ENCODE assay signal across 11 cellular contexts in the genomic region with DNA sequence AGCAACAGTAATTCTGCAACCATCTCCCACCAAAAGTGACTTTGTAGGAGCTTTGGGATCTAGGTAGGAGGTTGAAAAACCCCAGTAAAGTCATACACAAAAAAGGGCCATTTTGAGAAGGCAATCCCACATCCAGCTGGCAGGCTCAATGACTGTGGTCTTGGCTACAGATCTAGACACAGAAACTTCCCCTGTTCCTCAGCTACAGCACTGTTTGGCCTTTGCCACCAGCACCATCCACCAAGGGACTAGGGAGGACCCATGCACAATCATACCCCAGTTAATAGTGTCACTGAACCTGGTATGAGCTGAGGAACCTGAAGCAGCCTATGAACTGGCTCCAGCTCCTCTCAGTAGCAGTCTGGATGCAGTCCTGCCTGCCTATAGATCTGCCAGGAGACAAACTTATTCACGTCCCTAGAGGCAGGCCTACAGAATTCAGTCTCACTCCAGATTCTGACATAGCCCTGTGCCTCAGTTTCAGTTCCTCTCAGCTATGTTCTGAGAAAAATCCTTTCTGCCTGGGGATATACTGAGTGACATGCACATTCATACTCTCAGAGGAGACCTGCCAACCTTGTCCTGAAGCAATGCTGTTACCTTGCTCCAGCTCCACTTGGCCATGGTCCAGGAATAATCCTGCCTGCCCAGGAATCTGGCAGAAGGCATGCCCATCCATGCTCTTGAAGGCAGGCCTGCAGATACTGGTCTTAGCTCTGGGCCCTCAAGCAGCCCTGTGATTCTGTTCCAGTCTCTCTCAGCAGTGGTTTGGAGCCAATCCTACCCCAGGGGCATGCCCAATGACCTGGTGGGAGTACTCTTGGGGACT.
DNase-seq lines count a peak whose midpoint lies in the region; ATAC-seq and TF ChIP-seq lines count a peak whose summit lies in the region.
"Had no signal": no experiment of that assay in that cellular context is flagged by ENCODE, and none has a peak within 500 bp of the region (broad histone marks: within the 10 kb centered on the region; RNA-seq: fewer than 3 reads in every experiment).

No MANE protein-coding gene starts in this region.

- H3K27me3 Mint-ChIP-seq in H9 (ENCODE audit: low read depth): no peaks in the 10 kb centered on the region

- no peak overlapping the region for H4K8ac ChIP-seq in H9 (replicated peaks; ENCODE audit: insufficient read length, low read depth, low read length)

- H3K9me2 ChIP-seq in SU-DHL-6 (replicated peaks; ENCODE audit: insufficient read depth, low read length): no peaks in the 10 kb centered on the region

- H4K91ac ChIP-seq in H9 (ENCODE audit: insufficient read length, low read depth, low read length): no peak overlapping the region

- no peak overlapping the region for H2BK12ac ChIP-seq in H9 (ENCODE audit: insufficient read length, low read depth, low read length)

- H2BK20ac ChIP-seq in H9 (ENCODE audit: low read depth, low read length, poor library complexity, severe bottlenecking): no peak overlapping the region

- H3K27ac Mint-ChIP-seq in H9: peak overlapping the region in 1 of 3 experiments; percentile 6; a peak in 1 of 7 replicates

- no peak overlapping the region for H3K4ac ChIP-seq in H9 (ENCODE audit: low read depth, low read length)

- H3K36me3 ChIP-seq in SU-DHL-6 (ENCODE audit: low read length): no peaks in the 10 kb centered on the region
- H3K36me3 ChIP-seq: BLaER1, spleen had no signal

- H3K4me1 Mint-ChIP-seq in H9: no peaks in the 10 kb centered on the region

- peaks cover 2 to 6% of the 10 kb centered on the region in 2 experiments; a peak in 2 of 5 replicates for H3K9me3 Mint-ChIP-seq in H9

- H3K23me2 ChIP-seq in H9 (ENCODE audit: insufficient read length, low read depth, low read length, poor library complexity, severe bottlenecking): no peaks in the 10 kb centered on the region

- no peak overlapping the region for H3K4me2 ChIP-seq in SU-DHL-6 (ENCODE audit: low read depth, low read length, poor library complexity, severe bottlenecking)
- H3K4me2 ChIP-seq in H9 (ENCODE audit: insufficient read depth, insufficient read length, low read length): no peak overlapping the region
- H3K4me2 ChIP-seq: BLaER1 had no signal

- no peaks in the 10 kb centered on the region for H4K20me1 ChIP-seq in SU-DHL-6 (ENCODE audit: low read depth, low read length)
- H4K20me1 ChIP-seq in H9 (ENCODE audit: control insufficient read depth, insufficient read depth, insufficient read length): no peaks in the 10 kb centered on the region
- H4K20me1 ChIP-seq: BLaER1 had no signal

- no peak overlapping the region for H3K23ac ChIP-seq in H9 (ENCODE audit: insufficient read length, low read depth, low read length)

- no peak for DNase-seq in left lobe of liver (ENCODE audit: low spot score)
- no peak for DNase-seq in NCI-H2171 (lab: John Stamatoyannopoulos, UW)
- DNase-seq in H9: no peak
- DNase-seq in HCEC 1CT: no peak
- DNase-seq: activated CD8-positive, alpha-beta memory T cell treated with anti-CD3 and anti-CD28 coated beads, Interleukin-2, amount 50 U/mL, for 4 hours; spleen had no signal

- H3K4me3 Mint-ChIP-seq in H9: no peak overlapping the region

- H3K4me3 ChIP-seq in SU-DHL-6 (ENCODE audit: insufficient read depth, low read length, poor library complexity, severe bottlenecking): no peak overlapping the region
- H3K4me3 ChIP-seq: BLaER1, spleen had no signal

- H3K14ac ChIP-seq in H9 (ENCODE audit: insufficient read depth, low read length): no peak overlapping the region

- H3K56ac ChIP-seq in H9 (ENCODE audit: insufficient read length, low read depth, low read length): no peak overlapping the region

- no peak overlapping the region for H2BK5ac ChIP-seq in H9 (ENCODE audit: insufficient read length, low read length)

- peak overlapping the region; percentile 66 for H2AFZ ChIP-seq in SU-DHL-6 (ENCODE audit: low read depth, low read length, severe bottlenecking)
- no peak overlapping the region for H2AFZ ChIP-seq in H9 (ENCODE audit: low read length)

- ATAC-seq in GM18511 (IDR thresholded peaks at IDR 0.05; ENCODE audit: unreplicated experiment) (peak; percentile 79), GM21619 (IDR thresholded peaks at IDR 0.05; ENCODE audit: unreplicated experiment) (peak; percentile 95), HG03159 (IDR thresholded peaks at IDR 0.05; ENCODE audit: unreplicated experiment) (peak; percentile 89), left lobe of liver (no peak)

- H4K5ac ChIP-seq in H9 (ENCODE audit: insufficient read length, low read depth, low read length): no peak overlapping the region

- H3K9me3 ChIP-seq in SU-DHL-6 (ENCODE audit: insufficient read depth, low read length) (no peaks in the 10 kb centered on the region), H9 (ENCODE audit: control insufficient read depth, low read depth, low read length) (no peaks in the 10 kb centered on the region)

- H2BK15ac ChIP-seq in H9 (ENCODE audit: low read depth, low read length): no peak overlapping the region

- no peaks in the 10 kb centered on the region for H3K4me1 ChIP-seq in H9 (ENCODE audit: insufficient read depth, low read length)
- H3K4me1 ChIP-seq: spleen had no signal

- WGBS in H9 (ENCODE audit: extremely low coverage, insufficient read length, low lambda C conversion rate): no CpG with 5 or more reads among the region's 1 CpG

- H3K79me2 ChIP-seq in SU-DHL-6 (ENCODE audit: insufficient read depth, low read length) (no peaks in the 10 kb centered on the region), H9 (ENCODE audit: insufficient read depth, low read length) (no peaks in the 10 kb centered on the region)

- no peak overlapping the region for H2BK120ac ChIP-seq in H9 (ENCODE audit: low read depth, low read length, poor library complexity, severe bottlenecking)

- TF ChIP-seq CTCF in SU-DHL-6 (IDR thresholded peaks at IDR 0.05; ENCODE audit: insufficient read depth, low read length, poor library complexity, severe bottlenecking): no peak
- TF ChIP-seq CTCF in H9 (conservative IDR thresholded peaks at IDR 0.05): no peak

- H3K27ac ChIP-seq in SU-DHL-6 (ENCODE audit: low read depth, low read length) (no peak overlapping the region), H9 (ENCODE audit: insufficient read length, low read depth, low read length) (no peak overlapping the region)
- H3K27ac ChIP-seq: BLaER1, spleen had no signal

- no peak overlapping the region for H3K9ac ChIP-seq in SU-DHL-6 (ENCODE audit: low read length)
- H3K9ac ChIP-seq in H9 (ENCODE audit: extremely low read depth, insufficient read length, low read length): no peak overlapping the region
- H3K9ac ChIP-seq: BLaER1 had no signal

- no peaks in the 10 kb centered on the region for H3K27me3 ChIP-seq in SU-DHL-6 (ENCODE audit: low read length)
- H3K27me3 ChIP-seq in H9 (ENCODE audit: insufficient read depth, low read length): no peaks in the 10 kb centered on the region
- H3K27me3 ChIP-seq: BLaER1, spleen had no signal

- H3K36me3 Mint-ChIP-seq in H9 (ENCODE audit: insufficient read depth in 1 of 3, low read depth in 3 of 3): peaks cover 0 to 7% (median 0%) of the 10 kb centered on the region in 3 experiments; a peak in 2 of 7 replicates

- H3T11ph ChIP-seq in H9 (ENCODE audit: low read length): no peak overlapping the region

- H3K79me1 ChIP-seq in H9 (ENCODE audit: insufficient read depth, low read depth, low read length, poor library complexity, severe bottlenecking): no peaks in the 10 kb centered on the region

- no peaks in the 10 kb centered on the region for H3F3A ChIP-seq in SU-DHL-6 (ENCODE audit: insufficient read depth)

- no peak overlapping the region for H2AK5ac ChIP-seq in H9 (ENCODE audit: insufficient read length, low read length)

- no peak overlapping the region for H3K18ac ChIP-seq in H9 (ENCODE audit: insufficient read length, low read depth, low read length)
